12 cellular contexts compared by ENCODE assay signal in the genomic region with DNA sequence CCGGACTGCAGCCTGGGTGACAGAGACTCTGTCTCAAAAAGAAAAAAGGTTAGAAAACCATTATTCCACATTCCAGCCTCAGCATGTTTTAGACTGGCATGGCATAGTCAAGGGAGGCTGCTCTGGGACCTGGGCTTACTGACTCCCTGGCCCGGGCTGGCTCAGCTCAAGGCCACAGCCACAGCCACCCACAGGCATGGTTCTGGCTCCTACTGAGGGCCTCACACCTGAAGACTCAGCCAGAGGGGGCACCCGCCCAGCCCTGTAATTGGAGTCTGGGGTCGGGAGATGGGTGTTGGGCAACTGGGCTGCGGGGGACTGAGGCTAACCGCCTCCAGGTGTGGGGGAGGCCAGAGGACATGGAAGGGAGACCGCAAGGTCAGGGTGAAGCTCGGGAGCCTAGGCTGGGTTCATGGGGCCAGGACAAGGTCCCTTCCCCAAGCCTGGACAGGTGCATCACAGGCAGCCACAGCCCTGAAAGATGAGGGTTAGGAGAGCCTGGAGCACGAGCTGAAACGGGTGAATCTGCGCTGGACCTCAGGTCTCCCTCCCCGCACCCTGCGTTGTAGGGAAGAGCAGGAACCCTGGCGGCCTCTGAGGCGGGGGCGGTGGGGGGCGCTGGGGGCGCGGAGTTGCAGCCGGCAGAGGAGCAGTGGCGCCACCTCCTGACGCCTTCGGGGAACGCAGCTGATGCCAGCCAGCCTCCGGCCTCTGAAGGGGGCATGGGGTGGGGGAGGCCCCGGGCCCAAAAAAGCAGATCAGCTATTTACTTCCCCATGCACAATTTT.
DNase-seq lines count a peak whose midpoint lies in the region; ATAC-seq and TF ChIP-seq lines count a peak whose summit lies in the region.
"Had no signal": no experiment of that assay in that cellular context is flagged by ENCODE, and none has a peak within 500 bp of the region (broad histone marks: within the 10 kb centered on the region; RNA-seq: fewer than 3 reads in every experiment).

No MANE protein-coding gene starts in this region.

- no peak overlapping the region for H3K27ac Mint-ChIP-seq in T-helper 17 cell
- H3K27ac Mint-ChIP-seq: dendritic cell treated with granulocyte-macrophage colony-stimulating factor and Interleukin-4, amounts not matched to agents 40 ng/mL and 50 ng/mL, for 4 days; T-cell had no signal

- H3K27me3 Mint-ChIP-seq in T-helper 17 cell: peaks cover 47% of the 10 kb centered on the region

- peaks cover 6 to 16% of the 10 kb centered on the region in 2 donors for H3K4me1 ChIP-seq in left lung
- H3K4me1 ChIP-seq: right lobe of liver had no signal

- peak; percentile 30 for ATAC-seq in left lung
- no peak for ATAC-seq in T-helper 17 cell
- ATAC-seq in GM18907 (IDR thresholded peaks at IDR 0.05; ENCODE audit: unreplicated experiment): no peak
- ATAC-seq: T-cell had no signal

- no peaks in the 10 kb centered on the region for H3K36me3 Mint-ChIP-seq in T-helper 17 cell (ENCODE audit: low read depth)
- H3K36me3 Mint-ChIP-seq: T-cell had no signal

- H3K9me3 ChIP-seq in left lung: peaks cover 0 to 8% of the 10 kb centered on the region in 2 donors
- H3K9me3 ChIP-seq in T-helper 17 cell (ENCODE audit: control insufficient read depth, low read length, poor library complexity, severe bottlenecking): no peaks in the 10 kb centered on the region
- H3K9me3 ChIP-seq: right lobe of liver had no signal

- H3K27me3 ChIP-seq in left lung: peaks cover 0 to 18% of the 10 kb centered on the region in 2 donors
- H3K27me3 ChIP-seq: right lobe of liver had no signal

- no peaks in the 10 kb centered on the region for H3K4me1 Mint-ChIP-seq in T-helper 17 cell
- H3K4me1 Mint-ChIP-seq: T-cell had no signal

- peak; percentile 34 for DNase-seq in AG20443 (ENCODE audit: low spot score)
- DNase-seq in left lung: no peak
- no peak for DNase-seq in KG1 (lab: John Stamatoyannopoulos, UW)
- no peak for DNase-seq in T-helper 17 cell
- no peak for DNase-seq in NCI-H1436 (lab: John Stamatoyannopoulos, UW)
- DNase-seq: NCI-H2081, right lobe of liver, T-cell had no signal

- H3K4me3 ChIP-seq in left lung: no peak overlapping the region
- H3K4me3 ChIP-seq: right lobe of liver had no signal

- intact Hi-C loops in left lung (cut with DNase I): no loop called here

- TF ChIP-seq CTCF in GM12872 (IDR thresholded peaks at IDR 0.05; ENCODE audit: insufficient read depth, low read depth, low read length): peak; percentile 52
- TF ChIP-seq CTCF in VCaP (conservative IDR thresholded peaks at IDR 0.05): peak; percentile 49; the same call in 1 of the 2 replicates
- TF ChIP-seq CTCF in left lung (IDR thresholded peaks at IDR 0.05): peak; percentile 33 to 37

- no peak overlapping the region for H3K4me3 Mint-ChIP-seq in T-helper 17 cell
- H3K4me3 Mint-ChIP-seq: dendritic cell treated with granulocyte-macrophage colony-stimulating factor and Interleukin-4, amounts not matched to agents 40 ng/mL and 50 ng/mL, for 4 days; T-cell had no signal

- H3K36me3 ChIP-seq in left lung: no peaks in the 10 kb centered on the region
- H3K36me3 ChIP-seq: right lobe of liver had no signal

- H3K27ac ChIP-seq in VCaP: no peak overlapping the region
- H3K27ac ChIP-seq in left lung: peak overlapping the region in 1 of 2 donors; percentile 76
- H3K27ac ChIP-seq: right lobe of liver had no signal
